In the genomic region with DNA sequence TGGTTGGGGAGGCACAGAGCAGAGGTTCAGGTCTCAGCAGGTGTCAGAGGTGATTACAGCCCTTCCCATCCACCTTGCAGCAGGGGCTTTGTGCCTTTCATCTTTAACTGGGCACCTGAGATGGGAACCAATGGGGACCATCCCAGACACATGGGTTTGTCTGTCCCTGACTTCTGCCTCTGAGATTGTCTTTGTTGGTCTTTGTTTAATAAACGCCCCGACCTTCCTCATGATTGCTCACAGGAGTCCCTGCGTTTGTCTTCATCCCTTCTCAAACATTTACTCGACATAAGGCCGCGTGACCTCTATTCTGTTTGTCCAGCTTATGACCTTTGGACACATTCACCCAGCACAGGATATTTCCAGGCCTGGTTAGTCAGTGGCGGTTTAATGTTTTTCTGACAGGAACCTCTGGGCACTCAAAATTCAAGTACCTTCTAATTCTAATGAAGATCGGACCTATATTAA, we compare ENCODE assay signal across 1 cellular context.
A peak's percentile ranks its signal among the peaks of the same experiment; 100 is the strongest.
TF ChIP-seq lines count a peak whose summit lies in the region.

No MANE protein-coding gene starts in this region.

TF ChIP-seq in HepG2, 621 proteins besides CTCF, POLR2A, EP300 and RAD21 (continues in another document):
- TF ChIP-seq TARDBP (CRISPR knock-in tag; IDR thresholded peaks at IDR 0.05) (peak; percentile 90), ISX (CRISPR knock-in tag; conservative IDR thresholded peaks at IDR 0.05) (no peak), ESRRA (CRISPR knock-in tag; IDR thresholded peaks at IDR 0.05; ENCODE audit: low read depth) (peak; percentile 72; the same call in 1 of the 2 replicates), BRCA1 (CRISPR knock-in tag; IDR thresholded peaks at IDR 0.05) (no peak), SP1 (IDR thresholded peaks at IDR 0.05) (no peak), SP1 (CRISPR knock-in tag; IDR thresholded peaks at IDR 0.05) (no peak), SUZ12 (IDR thresholded peaks at IDR 0.05; ENCODE audit: low read depth, low read length) (no peak), CAMTA2 (CRISPR knock-in tag; IDR thresholded peaks at IDR 0.05; ENCODE audit: borderline replicate concordance) (no peak), MIXL1 (CRISPR knock-in tag; IDR thresholded peaks at IDR 0.05) (peak; percentile 77), ZFP90 (CRISPR knock-in tag; IDR thresholded peaks at IDR 0.05; ENCODE audit: borderline replicate concordance) (peak; percentile 4; the same call in 1 of the 2 replicates), CBX2 (IDR thresholded peaks at IDR 0.05; ENCODE audit: low read depth, low read length) (no peak), CBX2 (CRISPR knock-in tag; IDR thresholded peaks at IDR 0.05; ENCODE audit: low read depth) (no peak), NCOA2 (CRISPR knock-in tag; IDR thresholded peaks at IDR 0.05) (peak; percentile 91), ZBTB20 (CRISPR knock-in tag; IDR thresholded peaks at IDR 0.05; ENCODE audit: borderline replicate concordance, low read depth) (no peak; the same call in 1 of the 2 replicates), ZC3H4 (CRISPR knock-in tag; IDR thresholded peaks at IDR 0.05; ENCODE audit: borderline replicate concordance) (no peak), ZNF672 (CRISPR knock-in tag; IDR thresholded peaks at IDR 0.05) (no peak), RFX1 (IDR thresholded peaks at IDR 0.05) (no peak), KAT8 (CRISPR knock-in tag; IDR thresholded peaks at IDR 0.05) (peak; percentile 69), MEF2D (CRISPR knock-in tag; IDR thresholded peaks at IDR 0.05) (0 out of 2 replicates have a peak, but pooled peaks have one; percentile 27), CEBPG (CRISPR knock-in tag; IDR thresholded peaks at IDR 0.05) (peak; percentile 8; the same call in 1 of the 2 replicates), FOXA3 (CRISPR knock-in tag; IDR thresholded peaks at IDR 0.05) (peak; percentile 91), ZNF746 (CRISPR knock-in tag; IDR thresholded peaks at IDR 0.05) (peak; percentile 38; the same call in 1 of the 2 replicates), ZNF841 (CRISPR knock-in tag; IDR thresholded peaks at IDR 0.05; ENCODE audit: borderline replicate concordance) (no peak), BORCS8-MEF2B (CRISPR knock-in tag; IDR thresholded peaks at IDR 0.05) (peak; percentile 54; the same call in 1 of the 2 replicates), ZSCAN21 (CRISPR knock-in tag; IDR thresholded peaks at IDR 0.05; ENCODE audit: borderline replicate concordance) (peak; percentile 65), RORA (CRISPR knock-in tag; IDR thresholded peaks at IDR 0.05) (no peak), ZNF235 (CRISPR knock-in tag; IDR thresholded peaks at IDR 0.05; ENCODE audit: borderline replicate concordance) (no peak), ZFYVE20 (CRISPR knock-in tag; IDR thresholded peaks at IDR 0.05; ENCODE audit: borderline replicate concordance, low read depth) (no peak), ZNF446 (CRISPR knock-in tag; IDR thresholded peaks at IDR 0.05) (no peak), PCBP1 (IDR thresholded peaks at IDR 0.05; ENCODE audit: borderline replicate concordance, low read depth, low read length) (no peak), ZNF430 (CRISPR knock-in tag; IDR thresholded peaks at IDR 0.05) (peak; percentile 62; the same call in 1 of the 2 replicates), ZNF776 (CRISPR knock-in tag; IDR thresholded peaks at IDR 0.05) (no peak), ETV6 (CRISPR knock-in tag; conservative IDR thresholded peaks at IDR 0.05) (no peak), CREB1 (IDR thresholded peaks at IDR 0.05) (0 out of 2 replicates have a peak, but pooled peaks have one; percentile 14), CREB1 (CRISPR knock-in tag; IDR thresholded peaks at IDR 0.05) (peak; percentile 62; the same call in 1 of the 2 replicates), HNF4A (CRISPR knock-in tag; IDR thresholded peaks at IDR 0.05) (peak; percentile 96)
- TF ChIP-seq, protein P1, sequence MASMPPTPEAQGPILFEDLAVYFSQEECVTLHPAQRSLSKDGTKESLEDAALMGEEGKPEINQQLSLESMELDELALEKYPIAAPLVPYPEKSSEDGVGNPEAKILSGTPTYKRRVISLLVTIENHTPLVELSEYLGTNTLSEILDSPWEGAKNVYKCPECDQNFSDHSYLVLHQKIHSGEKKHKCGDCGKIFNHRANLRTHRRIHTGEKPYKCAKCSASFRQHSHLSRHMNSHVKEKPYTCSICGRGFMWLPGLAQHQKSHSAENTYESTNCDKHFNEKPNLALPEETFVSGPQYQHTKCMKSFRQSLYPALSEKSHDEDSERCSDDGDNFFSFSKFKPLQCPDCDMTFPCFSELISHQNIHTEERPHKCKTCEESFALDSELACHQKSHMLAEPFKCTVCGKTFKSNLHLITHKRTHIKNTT (CRISPR knock-in tag; IDR thresholded peaks at IDR 0.05), result no peak
- TF ChIP-seq, protein P2, sequence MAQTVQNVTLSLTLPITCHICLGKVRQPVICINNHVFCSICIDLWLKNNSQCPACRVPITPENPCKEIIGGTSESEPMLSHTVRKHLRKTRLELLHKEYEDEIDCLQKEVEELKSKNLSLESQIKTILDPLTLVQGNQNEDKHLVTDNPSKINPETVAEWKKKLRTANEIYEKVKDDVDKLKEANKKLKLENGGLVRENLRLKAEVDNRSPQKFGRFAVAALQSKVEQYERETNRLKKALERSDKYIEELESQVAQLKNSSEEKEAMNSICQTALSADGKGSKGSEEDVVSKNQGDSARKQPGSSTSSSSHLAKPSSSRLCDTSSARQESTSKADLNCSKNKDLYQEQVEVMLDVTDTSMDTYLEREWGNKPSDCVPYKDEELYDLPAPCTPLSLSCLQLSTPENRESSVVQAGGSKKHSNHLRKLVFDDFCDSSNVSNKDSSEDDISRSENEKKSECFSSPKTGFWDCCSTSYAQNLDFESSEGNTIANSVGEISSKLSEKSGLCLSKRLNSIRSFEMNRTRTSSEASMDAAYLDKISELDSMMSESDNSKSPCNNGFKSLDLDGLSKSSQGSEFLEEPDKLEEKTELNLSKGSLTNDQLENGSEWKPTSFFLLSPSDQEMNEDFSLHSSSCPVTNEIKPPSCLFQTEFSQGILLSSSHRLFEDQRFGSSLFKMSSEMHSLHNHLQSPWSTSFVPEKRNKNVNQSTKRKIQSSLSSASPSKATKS (CRISPR knock-in tag; IDR thresholded peaks at IDR 0.05), result peak; percentile 45; the same call in 1 of the 2 replicates
- TF ChIP-seq, protein P3, sequence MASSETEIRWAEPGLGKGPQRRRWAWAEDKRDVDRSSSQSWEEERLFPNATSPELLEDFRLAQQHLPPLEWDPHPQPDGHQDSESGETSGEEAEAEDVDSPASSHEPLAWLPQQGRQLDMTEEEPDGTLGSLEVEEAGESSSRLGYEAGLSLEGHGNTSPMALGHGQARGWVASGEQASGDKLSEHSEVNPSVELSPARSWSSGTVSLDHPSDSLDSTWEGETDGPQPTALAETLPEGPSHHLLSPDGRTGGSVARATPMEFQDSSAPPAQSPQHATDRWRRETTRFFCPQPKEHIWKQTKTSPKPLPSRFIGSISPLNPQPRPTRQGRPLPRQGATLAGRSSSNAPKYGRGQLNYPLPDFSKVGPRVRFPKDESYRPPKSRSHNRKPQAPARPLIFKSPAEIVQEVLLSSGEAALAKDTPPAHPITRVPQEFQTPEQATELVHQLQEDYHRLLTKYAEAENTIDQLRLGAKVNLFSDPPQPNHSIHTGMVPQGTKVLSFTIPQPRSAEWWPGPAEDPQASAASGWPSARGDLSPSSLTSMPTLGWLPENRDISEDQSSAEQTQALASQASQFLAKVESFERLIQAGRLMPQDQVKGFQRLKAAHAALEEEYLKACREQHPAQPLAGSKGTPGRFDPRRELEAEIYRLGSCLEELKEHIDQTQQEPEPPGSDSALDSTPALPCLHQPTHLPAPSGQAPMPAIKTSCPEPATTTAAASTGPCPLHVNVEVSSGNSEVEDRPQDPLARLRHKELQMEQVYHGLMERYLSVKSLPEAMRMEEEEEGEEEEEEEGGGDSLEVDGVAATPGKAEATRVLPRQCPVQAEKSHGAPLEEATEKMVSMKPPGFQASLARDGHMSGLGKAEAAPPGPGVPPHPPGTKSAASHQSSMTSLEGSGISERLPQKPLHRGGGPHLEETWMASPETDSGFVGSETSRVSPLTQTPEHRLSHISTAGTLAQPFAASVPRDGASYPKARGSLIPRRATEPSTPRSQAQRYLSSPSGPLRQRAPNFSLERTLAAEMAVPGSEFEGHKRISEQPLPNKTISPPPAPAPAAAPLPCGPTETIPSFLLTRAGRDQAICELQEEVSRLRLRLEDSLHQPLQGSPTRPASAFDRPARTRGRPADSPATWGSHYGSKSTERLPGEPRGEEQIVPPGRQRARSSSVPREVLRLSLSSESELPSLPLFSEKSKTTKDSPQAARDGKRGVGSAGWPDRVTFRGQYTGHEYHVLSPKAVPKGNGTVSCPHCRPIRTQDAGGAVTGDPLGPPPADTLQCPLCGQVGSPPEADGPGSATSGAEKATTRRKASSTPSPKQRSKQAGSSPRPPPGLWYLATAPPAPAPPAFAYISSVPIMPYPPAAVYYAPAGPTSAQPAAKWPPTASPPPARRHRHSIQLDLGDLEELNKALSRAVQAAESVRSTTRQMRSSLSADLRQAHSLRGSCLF (CRISPR knock-in tag; IDR thresholded peaks at IDR 0.05; ENCODE audit: borderline replicate concordance), result no peak
- TF ChIP-seq, protein P4, sequence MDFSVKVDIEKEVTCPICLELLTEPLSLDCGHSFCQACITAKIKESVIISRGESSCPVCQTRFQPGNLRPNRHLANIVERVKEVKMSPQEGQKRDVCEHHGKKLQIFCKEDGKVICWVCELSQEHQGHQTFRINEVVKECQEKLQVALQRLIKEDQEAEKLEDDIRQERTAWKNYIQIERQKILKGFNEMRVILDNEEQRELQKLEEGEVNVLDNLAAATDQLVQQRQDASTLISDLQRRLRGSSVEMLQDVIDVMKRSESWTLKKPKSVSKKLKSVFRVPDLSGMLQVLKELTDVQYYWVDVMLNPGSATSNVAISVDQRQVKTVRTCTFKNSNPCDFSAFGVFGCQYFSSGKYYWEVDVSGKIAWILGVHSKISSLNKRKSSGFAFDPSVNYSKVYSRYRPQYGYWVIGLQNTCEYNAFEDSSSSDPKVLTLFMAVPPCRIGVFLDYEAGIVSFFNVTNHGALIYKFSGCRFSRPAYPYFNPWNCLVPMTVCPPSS (IDR thresholded peaks at IDR 0.05), result no peak
- TF ChIP-seq, protein P5, sequence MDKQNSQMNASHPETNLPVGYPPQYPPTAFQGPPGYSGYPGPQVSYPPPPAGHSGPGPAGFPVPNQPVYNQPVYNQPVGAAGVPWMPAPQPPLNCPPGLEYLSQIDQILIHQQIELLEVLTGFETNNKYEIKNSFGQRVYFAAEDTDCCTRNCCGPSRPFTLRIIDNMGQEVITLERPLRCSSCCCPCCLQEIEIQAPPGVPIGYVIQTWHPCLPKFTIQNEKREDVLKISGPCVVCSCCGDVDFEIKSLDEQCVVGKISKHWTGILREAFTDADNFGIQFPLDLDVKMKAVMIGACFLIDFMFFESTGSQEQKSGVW (CRISPR knock-in tag; IDR thresholded peaks at IDR 0.05; ENCODE audit: borderline replicate concordance), result no peak
- TF ChIP-seq, protein P6, sequence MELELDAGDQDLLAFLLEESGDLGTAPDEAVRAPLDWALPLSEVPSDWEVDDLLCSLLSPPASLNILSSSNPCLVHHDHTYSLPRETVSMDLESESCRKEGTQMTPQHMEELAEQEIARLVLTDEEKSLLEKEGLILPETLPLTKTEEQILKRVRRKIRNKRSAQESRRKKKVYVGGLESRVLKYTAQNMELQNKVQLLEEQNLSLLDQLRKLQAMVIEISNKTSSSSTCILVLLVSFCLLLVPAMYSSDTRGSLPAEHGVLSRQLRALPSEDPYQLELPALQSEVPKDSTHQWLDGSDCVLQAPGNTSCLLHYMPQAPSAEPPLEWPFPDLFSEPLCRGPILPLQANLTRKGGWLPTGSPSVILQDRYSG (CRISPR knock-in tag; IDR thresholded peaks at IDR 0.05), result no peak
- TF ChIP-seq, protein P7, sequence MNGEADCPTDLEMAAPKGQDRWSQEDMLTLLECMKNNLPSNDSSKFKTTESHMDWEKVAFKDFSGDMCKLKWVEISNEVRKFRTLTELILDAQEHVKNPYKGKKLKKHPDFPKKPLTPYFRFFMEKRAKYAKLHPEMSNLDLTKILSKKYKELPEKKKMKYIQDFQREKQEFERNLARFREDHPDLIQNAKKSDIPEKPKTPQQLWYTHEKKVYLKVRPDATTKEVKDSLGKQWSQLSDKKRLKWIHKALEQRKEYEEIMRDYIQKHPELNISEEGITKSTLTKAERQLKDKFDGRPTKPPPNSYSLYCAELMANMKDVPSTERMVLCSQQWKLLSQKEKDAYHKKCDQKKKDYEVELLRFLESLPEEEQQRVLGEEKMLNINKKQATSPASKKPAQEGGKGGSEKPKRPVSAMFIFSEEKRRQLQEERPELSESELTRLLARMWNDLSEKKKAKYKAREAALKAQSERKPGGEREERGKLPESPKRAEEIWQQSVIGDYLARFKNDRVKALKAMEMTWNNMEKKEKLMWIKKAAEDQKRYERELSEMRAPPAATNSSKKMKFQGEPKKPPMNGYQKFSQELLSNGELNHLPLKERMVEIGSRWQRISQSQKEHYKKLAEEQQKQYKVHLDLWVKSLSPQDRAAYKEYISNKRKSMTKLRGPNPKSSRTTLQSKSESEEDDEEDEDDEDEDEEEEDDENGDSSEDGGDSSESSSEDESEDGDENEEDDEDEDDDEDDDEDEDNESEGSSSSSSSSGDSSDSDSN (CRISPR knock-in tag; IDR thresholded peaks at IDR 0.05), result no peak; the same call in none of the 2 replicates
- TF ChIP-seq, protein P8, sequence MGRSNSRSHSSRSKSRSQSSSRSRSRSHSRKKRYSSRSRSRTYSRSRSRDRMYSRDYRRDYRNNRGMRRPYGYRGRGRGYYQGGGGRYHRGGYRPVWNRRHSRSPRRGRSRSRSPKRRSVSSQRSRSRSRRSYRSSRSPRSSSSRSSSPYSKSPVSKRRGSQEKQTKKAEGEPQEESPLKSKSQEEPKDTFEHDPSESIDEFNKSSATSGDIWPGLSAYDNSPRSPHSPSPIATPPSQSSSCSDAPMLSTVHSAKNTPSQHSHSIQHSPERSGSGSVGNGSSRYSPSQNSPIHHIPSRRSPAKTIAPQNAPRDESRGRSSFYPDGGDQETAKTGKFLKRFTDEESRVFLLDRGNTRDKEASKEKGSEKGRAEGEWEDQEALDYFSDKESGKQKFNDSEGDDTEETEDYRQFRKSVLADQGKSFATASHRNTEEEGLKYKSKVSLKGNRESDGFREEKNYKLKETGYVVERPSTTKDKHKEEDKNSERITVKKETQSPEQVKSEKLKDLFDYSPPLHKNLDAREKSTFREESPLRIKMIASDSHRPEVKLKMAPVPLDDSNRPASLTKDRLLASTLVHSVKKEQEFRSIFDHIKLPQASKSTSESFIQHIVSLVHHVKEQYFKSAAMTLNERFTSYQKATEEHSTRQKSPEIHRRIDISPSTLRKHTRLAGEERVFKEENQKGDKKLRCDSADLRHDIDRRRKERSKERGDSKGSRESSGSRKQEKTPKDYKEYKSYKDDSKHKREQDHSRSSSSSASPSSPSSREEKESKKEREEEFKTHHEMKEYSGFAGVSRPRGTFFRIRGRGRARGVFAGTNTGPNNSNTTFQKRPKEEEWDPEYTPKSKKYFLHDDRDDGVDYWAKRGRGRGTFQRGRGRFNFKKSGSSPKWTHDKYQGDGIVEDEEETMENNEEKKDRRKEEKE (IDR thresholded peaks at IDR 0.05), result no peak
- TF ChIP-seq, protein P9, sequence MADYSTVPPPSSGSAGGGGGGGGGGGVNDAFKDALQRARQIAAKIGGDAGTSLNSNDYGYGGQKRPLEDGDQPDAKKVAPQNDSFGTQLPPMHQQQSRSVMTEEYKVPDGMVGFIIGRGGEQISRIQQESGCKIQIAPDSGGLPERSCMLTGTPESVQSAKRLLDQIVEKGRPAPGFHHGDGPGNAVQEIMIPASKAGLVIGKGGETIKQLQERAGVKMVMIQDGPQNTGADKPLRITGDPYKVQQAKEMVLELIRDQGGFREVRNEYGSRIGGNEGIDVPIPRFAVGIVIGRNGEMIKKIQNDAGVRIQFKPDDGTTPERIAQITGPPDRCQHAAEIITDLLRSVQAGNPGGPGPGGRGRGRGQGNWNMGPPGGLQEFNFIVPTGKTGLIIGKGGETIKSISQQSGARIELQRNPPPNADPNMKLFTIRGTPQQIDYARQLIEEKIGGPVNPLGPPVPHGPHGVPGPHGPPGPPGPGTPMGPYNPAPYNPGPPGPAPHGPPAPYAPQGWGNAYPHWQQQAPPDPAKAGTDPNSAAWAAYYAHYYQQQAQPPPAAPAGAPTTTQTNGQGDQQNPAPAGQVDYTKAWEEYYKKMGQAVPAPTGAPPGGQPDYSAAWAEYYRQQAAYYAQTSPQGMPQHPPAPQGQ (CRISPR knock-in tag; IDR thresholded peaks at IDR 0.05; ENCODE audit: borderline replicate concordance), result no peak
